18 cellular contexts compared by ENCODE assay signal in the genomic region with DNA sequence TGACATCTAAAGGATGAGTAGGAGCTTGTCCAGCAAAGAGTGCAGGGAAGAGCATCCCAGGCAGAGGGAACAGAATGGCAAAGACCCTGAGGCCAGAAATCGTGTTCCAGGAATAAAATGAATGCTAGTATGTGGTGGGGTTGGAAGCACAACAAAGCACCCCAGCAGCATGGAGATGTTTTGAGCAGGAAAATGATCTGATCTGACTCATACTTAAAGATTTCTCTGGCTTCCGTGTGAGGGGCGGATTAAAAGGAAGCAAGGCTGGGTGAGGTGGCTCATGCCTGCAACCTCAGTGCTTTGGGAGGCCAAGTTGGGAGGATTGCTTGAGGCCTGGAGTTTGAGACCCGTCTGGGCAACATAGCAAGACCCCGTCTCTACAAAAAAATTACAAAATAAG. TPM values are rescaled to one million over a fixed set of nuclear protein-coding genes. Genes with fewer than 3 reads are reported as not detected.
DNase-seq lines count a peak whose midpoint lies in the region; ATAC-seq and TF ChIP-seq lines count a peak whose summit lies in the region.
"Had no signal": no experiment of that assay in that cellular context is flagged by ENCODE, and none has a peak within 500 bp of the region (broad histone marks: within the 10 kb centered on the region; RNA-seq: fewer than 3 reads in every experiment).

No MANE protein-coding gene starts in this region.

- TF ChIP-seq CTCF in GM10248 (IDR thresholded peaks at IDR 0.05; ENCODE audit: control extremely low read depth, extremely low read depth, low read depth, missing control alignments) = no peak

- H4K8ac ChIP-seq in trophoblast cell (ENCODE audit: low read depth, low read length) = no peak overlapping the region

- no peak overlapping the region for H4K91ac ChIP-seq in trophoblast cell (ENCODE audit: low read depth, low read length)

- no peak overlapping the region for H3K4me3 ChIP-seq in trophoblast cell (ENCODE audit: low read depth, low read length)
- H3K4me3 ChIP-seq: hepatocyte, skin epidermis, stomach had no signal

- no peak overlapping the region for H4K12ac ChIP-seq in trophoblast cell (ENCODE audit: low read depth, low read length)

- H3K79me1 ChIP-seq in trophoblast cell (ENCODE audit: low read length) = peaks cover 5% of the 10 kb centered on the region

- H3K9me3 ChIP-seq in trophoblast cell (ENCODE audit: insufficient read depth, low read depth, low read length) = peaks cover 1% of the 10 kb centered on the region
- H3K9me3 ChIP-seq: stomach had no signal

- no peak overlapping the region for H2BK12ac ChIP-seq in trophoblast cell (ENCODE audit: low read length)

- WGBS in trophoblast cell (ENCODE audit: extremely low coverage, insufficient coverage, insufficient read length) = no CpG with 5 or more reads among the region's 5 CpGs

- H3K9ac ChIP-seq in trophoblast cell (ENCODE audit: low read length) = no peak overlapping the region

- no peak overlapping the region for H2AK5ac ChIP-seq in trophoblast cell (ENCODE audit: low read length)

- POLR2A ChIA-PET in GM10248 (lab: Yijun Ruan, JAX) = no interaction called here

- DNase-seq in GM03348 (ENCODE audit: low spot score) (peak; percentile 46), RPMI7951 (ENCODE audit: low read depth) (peak; percentile 85), dermis blood vessel endothelial cell (peak; percentile 61), trophoblast cell (peak; percentile 7 to 41), NCI-H2107 (lab: John Stamatoyannopoulos, UW) (no peak), GM10248 (ENCODE audit: extremely low spot score) (no peak), DMS114 treated with DMSO at 0.1 percent for 48 hours (lab: John Stamatoyannopoulos, UW; ENCODE audit: unreplicated experiment) (no peak)
- DNase-seq: activated CD4-positive, alpha-beta T cell treated with anti-CD3 and anti-CD28 coated beads for 36 hours; amygdala; CD4-positive, alpha-beta T cell; endodermal cell; left ventricle myocardium superior; NK-92 treated with Interleukin-12 subunit alpha and Interleukin-12 subunit beta, amount 100 ng/mL, for 24 hours; stomach had no signal

- no peak overlapping the region for H3K4ac ChIP-seq in trophoblast cell (ENCODE audit: low read depth, low read length)

- no peak for ATAC-seq in GM18873 (IDR thresholded peaks at IDR 0.05; ENCODE audit: low FRiP score, unreplicated experiment)
- ATAC-seq: activated CD4-positive, alpha-beta T cell treated with anti-CD3 and anti-CD28 coated beads for 36 hours had no signal

- H3K79me2 ChIP-seq in trophoblast cell (ENCODE audit: control insufficient read depth, insufficient read depth, low read length, poor library complexity) = no peaks in the 10 kb centered on the region
- H3K79me2 ChIP-seq: hepatocyte had no signal

- no peaks in the 10 kb centered on the region for H3K27me3 ChIP-seq in trophoblast cell (ENCODE audit: insufficient read depth, low read length)
- H3K27me3 ChIP-seq: hepatocyte, stomach had no signal

- peaks cover 9 to 11% of the 10 kb centered on the region in 2 experiments for H3K4me1 ChIP-seq in trophoblast cell (ENCODE audit: control insufficient read depth in 1 of 2, insufficient read depth in 2 of 2, low read length in 2 of 2)

- H2AFZ ChIP-seq in trophoblast cell (ENCODE audit: insufficient read depth, low read length, poor library complexity) = no peak overlapping the region
- H2AFZ ChIP-seq: hepatocyte had no signal

- no peaks in the 10 kb centered on the region for H3K36me3 ChIP-seq in trophoblast cell (ENCODE audit: control insufficient read depth in 1 of 2, insufficient read depth in 2 of 2, low read length in 2 of 2)
- H3K36me3 ChIP-seq: stomach had no signal

- H2BK5ac ChIP-seq in trophoblast cell (ENCODE audit: low read depth, low read length, poor library complexity) = no peak overlapping the region

- no peak overlapping the region for H3K14ac ChIP-seq in trophoblast cell (ENCODE audit: low read length)

- H3K23ac ChIP-seq in trophoblast cell (ENCODE audit: low read length) = no peak overlapping the region

- H2BK120ac ChIP-seq in trophoblast cell (ENCODE audit: insufficient read depth, low read length, poor library complexity) = no peak overlapping the region

- no peak overlapping the region for H3K27ac ChIP-seq in trophoblast cell (ENCODE audit: low read depth, low read length)
- H3K27ac ChIP-seq: skin epidermis, stomach had no signal

- no peak overlapping the region for H3K4me2 ChIP-seq in trophoblast cell (ENCODE audit: low read length)
- H3K4me2 ChIP-seq: hepatocyte had no signal

- CTCF ChIA-PET in GM10248 (lab: Yijun Ruan, JAX) = no interaction called here

- H3K18ac ChIP-seq in trophoblast cell (ENCODE audit: low read length) = no peak overlapping the region

RNA-seq across cellular contexts. Expression of gene SLC5A11, which starts 2.3 kb away (rescaled TPM):
- total RNA-seq in RPMI7951 (2014; rRNA removed; shearing (Covaris generic)) = not detected in 2 replicates
- 0.05 and 0.17 TPM in 2 replicates for total RNA-seq in dermis blood vessel endothelial cell
- 0.25 and 0.28 TPM in 2 replicates for polyA plus RNA-seq in trophoblast cell (2013)
- total RNA-seq: activated CD4-positive, alpha-beta T cell treated with anti-CD3 and anti-CD28 coated beads for 36 hours; left ventricle myocardium superior; neural crest cell; stomach had no signal
- polyA plus RNA-seq: stomach had no signal

Comparison
In these comparisons a context has a peak if more than half of its experiments do, and no peak if none do; other contexts are left out.
1. DNase-seq: peak in GM03348 (single experiment), RPMI7951 (single experiment), dermis blood vessel endothelial cell (single experiment) and trophoblast cell (2 of 2); none in NCI-H2107 (single experiment), GM10248 (single experiment) and DMS114 treated with DMSO at 0.1 percent for 48 hours (single experiment).